Comparison of ENCODE assay signal across 15 cellular contexts in the genomic region with DNA sequence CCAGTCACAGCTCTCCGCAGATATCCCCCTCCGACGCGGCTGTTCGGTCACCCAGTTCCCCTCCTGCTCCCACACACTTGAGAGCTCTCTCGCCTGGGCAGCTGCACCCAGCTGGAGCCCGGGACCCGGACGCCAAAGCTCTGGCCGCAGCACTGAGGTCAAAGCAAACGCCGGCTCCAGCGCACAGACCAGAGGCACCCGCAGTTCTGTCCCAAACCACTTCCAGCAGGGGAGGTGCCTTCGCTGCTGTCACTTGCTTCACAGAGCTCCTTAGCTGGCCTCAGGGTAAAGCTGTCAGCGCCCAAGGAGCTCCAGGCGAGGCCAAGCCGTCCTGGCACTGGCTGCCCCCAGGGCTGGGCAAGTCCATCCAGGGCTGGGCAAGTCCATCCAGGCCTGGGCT.
"Had no signal": no experiment of that assay in that cellular context is flagged by ENCODE, and none has a peak within 500 bp of the region (broad histone marks: within the 10 kb centered on the region; RNA-seq: fewer than 3 reads in every experiment).

No MANE protein-coding gene starts in this region.

- DNase-seq: activated CD4-positive, alpha-beta T cell treated with anti-CD3 and anti-CD28 coated beads, Interleukin-2, amount 50 U/mL, for 4 hours; activated CD4-positive, CD25-positive, alpha-beta regulatory T cell treated with anti-CD3 and anti-CD28 coated beads, Interleukin-2, amount 50 U/mL, for 72 hours; activated naive CD4-positive, alpha-beta T cell treated with anti-CD3 and anti-CD28 coated beads for 36 hours; activated naive CD8-positive, alpha-beta T cell treated with anti-CD3 and anti-CD28 coated beads, Interleukin-2, amount 50 U/mL, for 24 hours; activated T-cell treated with anti-CD3 and anti-CD28 coated beads, Interleukin-2, amount 50 U/mL, for 1 hour; aorta; cerebellar nuclear complex; effector memory CD8-positive, alpha-beta T cell; foreskin keratinocyte; head of caudate nucleus; sigmoid colon; T-cell; T1000; thyroid gland had no signal

- H3K4me3 ChIP-seq: sigmoid colon, thyroid gland had no signal

- ATAC-seq: activated naive CD8-positive, alpha-beta T cell treated with anti-CD3 and anti-CD28 coated beads, Interleukin-2, amount 50 U/mL, for 24 hours; effector memory CD8-positive, alpha-beta T cell; foreskin keratinocyte; stimulated activated effector memory CD8-positive, alpha-beta T cell treated with anti-CD3 and anti-CD28 coated beads, Interleukin-12 subunit alpha, Interleukin-12 subunit beta, amount 100 ng/mL, for 72 hours; T-cell had no signal

- H3K27ac ChIP-seq: foreskin keratinocyte, sigmoid colon, thyroid gland had no signal

- H3K4me1 ChIP-seq: foreskin keratinocyte, sigmoid colon, thyroid gland had no signal

- H3K9me3 ChIP-seq: sigmoid colon, thyroid gland had no signal

- H3K27me3 ChIP-seq: thyroid gland had no signal
